Comparison of ENCODE assay signal across 1 cellular context in the genomic region with DNA sequence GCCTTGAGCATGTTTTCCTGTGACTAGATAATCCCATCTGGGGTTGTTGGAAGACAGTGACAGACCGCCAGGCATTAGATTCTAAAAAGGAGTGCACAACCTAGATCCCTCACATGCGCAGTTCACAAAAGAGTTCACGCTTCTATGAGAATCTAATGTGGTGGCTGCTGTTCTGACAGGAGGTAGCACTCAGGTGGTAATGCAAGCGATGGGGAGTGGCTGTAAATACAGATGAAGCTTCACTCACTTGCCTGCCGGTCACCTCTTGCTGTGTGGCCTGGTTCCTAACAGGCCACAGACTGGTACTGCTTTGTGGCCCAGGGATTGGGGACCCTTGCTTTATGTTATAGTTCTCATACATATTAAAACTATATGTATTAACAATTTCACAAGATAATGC.
TF ChIP-seq lines count a peak whose summit lies in the region.

No MANE protein-coding gene starts in this region.

TF ChIP-seq in A549, 52 proteins besides CTCF, POLR2A, EP300 and RAD21 (continued from another document):
- TF ChIP-seq, protein P1, sequence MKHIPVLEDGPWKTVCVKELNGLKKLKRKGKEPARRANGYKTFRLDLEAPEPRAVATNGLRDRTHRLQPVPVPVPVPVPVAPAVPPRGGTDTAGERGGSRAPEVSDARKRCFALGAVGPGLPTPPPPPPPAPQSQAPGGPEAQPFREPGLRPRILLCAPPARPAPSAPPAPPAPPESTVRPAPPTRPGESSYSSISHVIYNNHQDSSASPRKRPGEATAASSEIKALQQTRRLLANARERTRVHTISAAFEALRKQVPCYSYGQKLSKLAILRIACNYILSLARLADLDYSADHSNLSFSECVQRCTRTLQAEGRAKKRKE (CRISPR knock-in tag; IDR thresholded peaks at IDR 0.05; ENCODE audit: low read depth), result no peak
- TF ChIP-seq CBX8 (IDR thresholded peaks at IDR 0.05) (no peak), MAZ (IDR thresholded peaks at IDR 0.05; ENCODE audit: borderline replicate concordance, low read depth, low read length) (no peak), CHD2 (IDR thresholded peaks at IDR 0.05; ENCODE audit: low read length, partially characterized antibody) (no peak), CHD4 (IDR thresholded peaks at IDR 0.05; ENCODE audit: borderline replicate concordance) (no peak), HOXB5 (CRISPR knock-in tag; IDR thresholded peaks at IDR 0.05) (no peak), NR3C1 (IDR thresholded peaks at IDR 0.05) (no peak), FOXS1 (CRISPR knock-in tag; IDR thresholded peaks at IDR 0.05) (no peak), MYC (IDR thresholded peaks at IDR 0.05; ENCODE audit: borderline replicate concordance, low read length) (no peak), ESRRA (IDR thresholded peaks at IDR 0.05; ENCODE audit: borderline replicate concordance, low read length) (no peak), JUN (IDR thresholded peaks at IDR 0.05) (no peak), EHMT2 (IDR thresholded peaks at IDR 0.05; ENCODE audit: low read depth) (no peak), TP53 (CRISPR knock-in tag; IDR thresholded peaks at IDR 0.05) (no peak), KDM1A (IDR thresholded peaks at IDR 0.05; ENCODE audit: low read depth) (no peak)
- TF ChIP-seq, protein P2, sequence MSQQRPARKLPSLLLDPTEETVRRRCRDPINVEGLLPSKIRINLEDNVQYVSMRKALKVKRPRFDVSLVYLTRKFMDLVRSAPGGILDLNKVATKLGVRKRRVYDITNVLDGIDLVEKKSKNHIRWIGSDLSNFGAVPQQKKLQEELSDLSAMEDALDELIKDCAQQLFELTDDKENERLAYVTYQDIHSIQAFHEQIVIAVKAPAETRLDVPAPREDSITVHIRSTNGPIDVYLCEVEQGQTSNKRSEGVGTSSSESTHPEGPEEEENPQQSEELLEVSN (IDR thresholded peaks at IDR 0.05; ENCODE audit: borderline replicate concordance, low read depth), result no peak
